Comparison of ENCODE assay signal across 8 cellular contexts in genomic region chr10:74825371-74826141, GRCh38. TPM values are rescaled to one million over a fixed set of nuclear protein-coding genes. Genes with fewer than 3 reads are reported as not detected.
DNase-seq lines count a peak whose midpoint lies in the region; ATAC-seq and TF ChIP-seq lines count a peak whose summit lies in the region.

No MANE protein-coding gene starts in this region.

- H3K27ac ChIP-seq in CD4-positive, alpha-beta T cell (ENCODE audit: low read depth, low read length) = peak overlapping the region; percentile 79
- peak overlapping the region; percentile 77 to 100 (median 93) for H3K27ac ChIP-seq in gastroesophageal sphincter

- DNase-seq in CD4-positive, alpha-beta T cell = peak; percentile 37 to 68 (median 52)
- peak; percentile 64 for DNase-seq in NCI-H2227 (lab: John Stamatoyannopoulos, UW; ENCODE audit: unreplicated experiment)
- peak; percentile 85 for DNase-seq in activated effector memory CD4-positive, alpha-beta T cell treated with anti-CD3 and anti-CD28 coated beads, Interleukin-2, amount 50 U/mL, for 16 hours
- peak; percentile 67 for DNase-seq in occipital lobe (lab: John Stamatoyannopoulos, UW)
- no peak for DNase-seq in NCI-H1105 (lab: John Stamatoyannopoulos, UW)

- CTCF ChIA-PET in CD4-positive, alpha-beta T cell (lab: Charles Lee) = interaction anchor here (1.3 kb wide), 1 partner anchor 236 kb away, joined by 5 read pairs; no protein-coding TSS in a partner anchor

- 0% methylated on average over 1 of the region's 89 CpGs; no CpG with 5 or more reads in 1 of the 2 donors for WGBS in gastroesophageal sphincter (ENCODE audit: low coverage in 1 of 2), 2 donors

- peaks cover 9% of the 10 kb centered on the region for H3K36me3 Mint-ChIP-seq in CD4-positive, alpha-beta T cell (ENCODE audit: low read depth)

- no peaks in the 10 kb centered on the region for H3K9me3 ChIP-seq in CD4-positive, alpha-beta T cell (ENCODE audit: control insufficient read depth, low read length)
- H3K9me3 ChIP-seq in gastroesophageal sphincter = no peaks in the 10 kb centered on the region

- TF ChIP-seq CTCF in CD4-positive, alpha-beta T cell (IDR thresholded peaks at IDR 0.05) = no peak
- TF ChIP-seq CTCF in gastroesophageal sphincter (IDR thresholded peaks at IDR 0.05) = no peak

- no peaks in the 10 kb centered on the region for H3K27me3 ChIP-seq in CD4-positive, alpha-beta T cell (ENCODE audit: control insufficient read depth, insufficient read depth, low read length)
- H3K27me3 ChIP-seq in gastroesophageal sphincter = no peaks in the 10 kb centered on the region

- TF ChIP-seq EP300 in gastroesophageal sphincter (IDR thresholded peaks at IDR 0.05) = no peak

- H3K4me3 ChIP-seq in gastroesophageal sphincter = peak overlapping the region; percentile 67 to 96

- POLR2A ChIA-PET in CD4-positive, alpha-beta T cell (lab: Charles Lee) = interaction anchor here (0.5 to 3.5 kb wide), 18 partner anchors 9 to 649 kb away, joined by 3 to 28 read pairs (median 5); partner anchors contain the start of genes SAMD8 and VDAC2

- H3K4me3 Mint-ChIP-seq in CD4-positive, alpha-beta T cell = peak overlapping the region; percentile 94

- ATAC-seq in CD4-positive, alpha-beta T cell (ENCODE audit: poor library complexity) = no peak
- ATAC-seq in GM21390 (IDR thresholded peaks at IDR 0.05; ENCODE audit: unreplicated experiment) (peak; percentile 1), gastroesophageal sphincter (peak; percentile 19), GM18517 (IDR thresholded peaks at IDR 0.05; ENCODE audit: unreplicated experiment) (no peak)

- no peak for TF ChIP-seq POLR2A in gastroesophageal sphincter (IDR thresholded peaks at IDR 0.05)

- peak overlapping the region; percentile 90 for H3K27ac Mint-ChIP-seq in CD4-positive, alpha-beta T cell

- H3K36me3 ChIP-seq in gastroesophageal sphincter = no peaks in the 10 kb centered on the region

- peaks cover 0 to 62% (median 8%) of the 10 kb centered on the region in 3 donors for H3K4me1 ChIP-seq in gastroesophageal sphincter

- H3K27me3 Mint-ChIP-seq in CD4-positive, alpha-beta T cell = no peaks in the 10 kb centered on the region

- intact Hi-C loops in CD4-positive, alpha-beta T cell (cut with DNase I, micrococcal nuclease) = loop anchor here (1.0 to 10.0 kb wide), 15 partner anchors 88 to 1013 kb away; partner anchors contain the start of genes AP3M1 (in 2 of the 2), CAMK2G (in 2 of the 2), ADK (in 1 of the 2) and NDST2 (in 1 of the 2)

- no peaks in the 10 kb centered on the region for H3K9me3 Mint-ChIP-seq in CD4-positive, alpha-beta T cell

- H3K4me1 Mint-ChIP-seq in CD4-positive, alpha-beta T cell (ENCODE audit: low read depth) = peaks cover 62% of the 10 kb centered on the region

RNA-seq across cellular contexts. Expression of gene KAT6B, which starts 0.8 kb away (rescaled TPM):
- 10 to 100 TPM; 70.3 to 74.2 TPM for total RNA-seq in CD4-positive, alpha-beta T cell
- total RNA-seq in gastroesophageal sphincter (100 to 1,000 TPM in 1 of 4 donors, 10 to 100 TPM in 3; 35.8 to 107 (median 82.9) TPM), occipital lobe (304 TPM)

Comparison
In these comparisons a context has a peak if more than half of its experiments do, and no peak if none do; other contexts are left out.
1. ATAC-seq: peak in GM21390 (single experiment) and gastroesophageal sphincter (single experiment); none in CD4-positive, alpha-beta T cell (single experiment) and GM18517 (single experiment).